ENCODE assay signal across 8 cellular contexts in the genomic region with DNA sequence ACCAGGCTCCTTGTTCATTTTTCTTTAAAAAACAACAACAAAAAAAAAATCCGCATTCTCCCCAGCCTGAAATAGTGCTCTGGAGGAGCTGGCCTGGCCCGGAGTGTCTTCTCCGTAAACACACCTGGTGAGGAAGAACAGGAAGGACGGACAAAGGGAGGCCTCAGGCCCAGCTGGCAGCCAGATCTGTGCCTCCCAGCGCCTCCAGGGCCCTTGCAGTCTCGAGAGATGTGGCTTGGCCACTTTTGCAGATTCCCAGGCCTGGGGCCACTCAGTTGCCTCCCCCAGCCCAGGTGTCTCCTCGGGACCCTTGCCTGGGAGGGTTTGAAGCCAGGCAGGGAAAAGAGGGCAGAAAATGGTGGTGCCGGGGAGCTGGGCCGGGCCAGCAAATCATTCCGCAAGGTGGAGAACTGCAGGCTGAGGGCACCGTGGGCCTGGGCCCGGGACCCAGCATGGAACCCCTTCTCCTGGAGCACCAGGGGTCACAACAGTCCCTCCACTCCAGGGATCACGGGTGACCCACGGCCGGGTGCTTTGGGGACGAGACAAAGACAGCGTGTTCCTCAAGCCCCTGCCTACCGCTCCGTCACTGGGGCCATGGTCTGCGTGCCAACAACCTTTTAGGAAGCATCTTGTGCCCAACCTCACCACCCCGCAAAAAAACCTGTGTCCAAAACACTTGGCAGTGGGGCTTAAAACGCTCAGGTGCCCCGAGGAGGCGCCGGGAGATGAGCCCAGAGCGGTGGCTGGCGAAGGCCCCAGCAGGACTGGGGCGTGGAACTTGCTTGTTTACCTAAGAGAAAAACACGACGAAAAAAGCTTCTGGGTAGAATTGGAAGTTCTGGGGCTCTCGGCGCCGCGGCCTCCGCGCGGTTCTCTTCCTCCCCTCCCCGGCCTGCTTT.
A peak's percentile ranks its signal among the peaks of the same experiment; 100 is the strongest.
DNase-seq lines count a peak whose midpoint lies in the region; ATAC-seq and TF ChIP-seq lines count a peak whose summit lies in the region.

No MANE protein-coding gene starts in this region.

- no peaks in the 10 kb centered on the region for H3K36me3 Mint-ChIP-seq in activated naive CD8-positive, alpha-beta T cell treated with anti-CD3 and anti-CD28 coated beads, Interleukin-2, amount 10 ng/mL, durations not matched to agents 7 days and 5 days

- peak overlapping the region; percentile 95 for H2AFZ ChIP-seq in IMR-90 (replicated peaks; ENCODE audit: low read length, poor library complexity)

- peak overlapping the region; percentile 99 for H2AK9ac ChIP-seq in IMR-90 (replicated peaks; ENCODE audit: low read depth, low read length, poor library complexity)

- peak overlapping the region; percentile 98 for H4K5ac ChIP-seq in IMR-90 (ENCODE audit: low read depth, low read length)

- peak overlapping the region; percentile 99 for H3K14ac ChIP-seq in IMR-90 (replicated peaks; ENCODE audit: low read depth, low read length)

- peak overlapping the region; percentile 60 for H3K4me3 ChIP-seq in AG04449 (ENCODE audit: low read depth, low read length)
- H3K4me3 ChIP-seq in IMR-90 (ENCODE audit: insufficient read depth, low read depth, low read length): peak overlapping the region; percentile 53
- H3K4me3 ChIP-seq in left ventricle myocardium inferior: peak overlapping the region; percentile 70
- H3K4me3 ChIP-seq in psoas muscle: peak overlapping the region; percentile 82

- POLR2A ChIA-PET in AG04449 (lab: Yijun Ruan, JAX) (interaction anchor here (1.1 to 1.2 kb wide), 2 partner anchors 9 to 26 kb away, joined by 3 read pairs; no protein-coding TSS in a partner anchor), IMR-90 (lab: Charles Lee; ENCODE audit: unreplicated experiment) (no interaction called here)
- POLR2A ChIA-PET in activated naive CD8-positive, alpha-beta T cell treated with anti-CD3 and anti-CD28 coated beads, Interleukin-2, amount 10 ng/mL, durations not matched to agents 7 days and 5 days (lab: Charles Lee): interaction anchor here (0.7 to 2.0 kb wide), 5 partner anchors 8 to 30 kb away, joined by 3 to 17 read pairs (median 10); no protein-coding TSS in a partner anchor

- peak overlapping the region; percentile 15 for H2BK5ac ChIP-seq in IMR-90 (ENCODE audit: low read depth, low read length, poor library complexity, severe bottlenecking)

- no TSS peak for BruUV-seq in IMR-90 (replicated peaks; lab: Mats Ljungman, UMichigan)

- ATAC-seq in IMR-90 (ENCODE audit: low read depth) (peak; percentile 66), psoas muscle (peak; percentile 22 to 52 (median 30))
- peak; percentile 48 for ATAC-seq in activated naive CD8-positive, alpha-beta T cell treated with anti-CD3 and anti-CD28 coated beads, Interleukin-2, amount 10 ng/mL, durations not matched to agents 7 days and 5 days (ENCODE audit: low read depth)

- peak overlapping the region; percentile 98 for H4K8ac ChIP-seq in IMR-90 (ENCODE audit: low read depth in 2 of 2, low read length in 2 of 2)

- peaks cover 5% of the 10 kb centered on the region for H3K4me1 Mint-ChIP-seq in activated naive CD8-positive, alpha-beta T cell treated with anti-CD3 and anti-CD28 coated beads, Interleukin-2, amount 10 ng/mL, durations not matched to agents 7 days and 5 days

- H2BK20ac ChIP-seq in IMR-90 (ENCODE audit: low read depth, low read length): no peak overlapping the region

- peaks cover 22 to 42% of the 10 kb centered on the region in 2 experiments for H3K79me1 ChIP-seq in IMR-90 (ENCODE audit: low read depth in 1 of 2, low read length in 2 of 2)

- peak overlapping the region; percentile 96 for H3K23ac ChIP-seq in IMR-90 (ENCODE audit: low read depth, low read length)

- no peak for TF ChIP-seq CTCF in AG04449 (IDR thresholded peaks at IDR 0.05; ENCODE audit: insufficient read depth, low read length, missing control alignments)
- no peak for TF ChIP-seq CTCF in IMR-90 (conservative IDR thresholded peaks at IDR 0.05; ENCODE audit: low read depth, low read length)
- no peak for TF ChIP-seq CTCF in left ventricle myocardium inferior (IDR thresholded peaks at IDR 0.05; ENCODE audit: borderline replicate concordance)
- TF ChIP-seq CTCF in psoas muscle (IDR thresholded peaks at IDR 0.05): no peak

- H3K9me3 ChIP-seq in IMR-90 (ENCODE audit: control insufficient read depth, insufficient read depth, low read length): no peaks in the 10 kb centered on the region
- H3K9me3 ChIP-seq in left ventricle myocardium inferior (replicated peaks): no peaks in the 10 kb centered on the region
- no peaks in the 10 kb centered on the region for H3K9me3 ChIP-seq in psoas muscle

- peak overlapping the region; percentile 73; the same call in 1 of the 2 replicates for H3K56ac ChIP-seq in IMR-90 (ENCODE audit: extremely low read depth, insufficient read depth, low read length)

- peaks cover 6% of the 10 kb centered on the region; the same call in 1 of the 2 replicates for H3K9me1 ChIP-seq in IMR-90 (ENCODE audit: insufficient read depth, low read length)

- no peaks in the 10 kb centered on the region for H3K9me3 Mint-ChIP-seq in activated naive CD8-positive, alpha-beta T cell treated with anti-CD3 and anti-CD28 coated beads, Interleukin-2, amount 10 ng/mL, durations not matched to agents 7 days and 5 days

- H3K27ac ChIP-seq in IMR-90 (ENCODE audit: insufficient read depth, low read length) (peak overlapping the region; percentile 70), left ventricle myocardium inferior (replicated peaks) (peak overlapping the region; percentile 100), psoas muscle (peak overlapping the region; percentile 99)

- H3K27me3 ChIP-seq in IMR-90 (ENCODE audit: control insufficient read depth, insufficient read depth, low read length) (no peaks in the 10 kb centered on the region), left ventricle myocardium inferior (ENCODE audit: low read depth) (no peaks in the 10 kb centered on the region), psoas muscle (ENCODE audit: insufficient read depth in 3 of 3, low read length in 2 of 3) (no peaks in the 10 kb centered on the region)

- H2BK120ac ChIP-seq in IMR-90 (ENCODE audit: low read depth, low read length): peak overlapping the region; percentile 90

- H2AK5ac ChIP-seq in IMR-90 (ENCODE audit: low read depth, low read length): peak overlapping the region; percentile 92; the same call in 1 of the 2 replicates

- H3K9ac ChIP-seq in IMR-90 (ENCODE audit: low read depth, low read length): peak overlapping the region; percentile 85

- CTCF ChIA-PET in AG04449 (lab: Yijun Ruan, JAX): interaction anchor here (0.9 to 1.9 kb wide), 5 partner anchors 9 to 50 kb away, joined by 3 to 8 read pairs (median 5); no protein-coding TSS in a partner anchor
- CTCF ChIA-PET in IMR-90 (lab: Yijun Ruan, JAX): interaction anchor here (0.6 kb wide), 1 partner anchor 29 kb away, joined by 5 read pairs; no protein-coding TSS in a partner anchor

- peak overlapping the region; percentile 97 for H3K4me2 ChIP-seq in IMR-90 (ENCODE audit: low read depth, low read length)

- H4K91ac ChIP-seq in IMR-90 (ENCODE audit: insufficient read depth, low read depth, low read length): peak overlapping the region; percentile 91

- H3K4ac ChIP-seq in IMR-90 (ENCODE audit: low read depth, low read length): peak overlapping the region; percentile 98

- no peak for TF ChIP-seq POLR2A in IMR-90 (IDR thresholded peaks at IDR 0.05; ENCODE audit: low read depth, low read length)

- 0 out of 3 replicates have a peak overlapping the region, but pooled peaks have one; percentile 43 for H2BK15ac ChIP-seq in IMR-90 (ENCODE audit: low read depth, low read length)

- H3K18ac ChIP-seq in IMR-90 (ENCODE audit: low read depth, low read length): peak overlapping the region; percentile 70; the same call in 1 of the 2 replicates

- in situ Hi-C loops in IMR-90 (cut with MboI; ENCODE audit: low sequenced_read_pairs): no loop called here

- H3K27me3 Mint-ChIP-seq in activated naive CD8-positive, alpha-beta T cell treated with anti-CD3 and anti-CD28 coated beads, Interleukin-2, amount 10 ng/mL, durations not matched to agents 7 days and 5 days: peaks cover 2% of the 10 kb centered on the region

- TF ChIP-seq RAD21 in IMR-90 (IDR thresholded peaks at IDR 0.05; ENCODE audit: low read length): no peak

- H3K36me3 ChIP-seq in IMR-90 (ENCODE audit: control insufficient read depth, insufficient read depth, low read length): no peaks in the 10 kb centered on the region; the same call in 1 of the 2 replicates
- no peaks in the 10 kb centered on the region for H3K36me3 ChIP-seq in left ventricle myocardium inferior
- H3K36me3 ChIP-seq in psoas muscle (ENCODE audit: insufficient read depth in 1 of 2, low read depth in 1 of 2): no peaks in the 10 kb centered on the region

- dilution Hi-C loops in IMR-90 (cut with HindIII; ENCODE audit: low sequenced_read_pairs, unreplicated experiment): no loop called here

- H3K27ac Mint-ChIP-seq in activated naive CD8-positive, alpha-beta T cell treated with anti-CD3 and anti-CD28 coated beads, Interleukin-2, amount 10 ng/mL, durations not matched to agents 7 days and 5 days: peak overlapping the region; percentile 85

- 23% methylated on average over 18 of the region's 38 CpGs; no CpG with 5 or more reads in 1 of the 2 experiments for WGBS in IMR-90 (ENCODE audit: extremely low coverage in 2 of 2, insufficient read length in 1 of 2), 2 experiments
- 2 to 9% (median 3%) methylated on average over 28 to 38 of the region's 38 CpGs for WGBS in psoas muscle, 3 donors

- intact Hi-C loops in IMR-90 (cut with micrococcal nuclease): no loop called here
- intact Hi-C loops in left ventricle myocardium inferior (cut with micrococcal nuclease): no loop called here
- intact Hi-C loops in psoas muscle (cut with DNase I): no loop called here

- no peak for DNase-seq in AG04449 (ENCODE audit: low read depth, low spot score)
- DNase-seq in IMR-90: no peak
- no peak for DNase-seq in activated naive CD8-positive, alpha-beta T cell treated with anti-CD3 and anti-CD28 coated beads, Interleukin-2, amount 10 ng/mL, durations not matched to agents 7 days and 5 days
- DNase-seq in left ventricle myocardium inferior: peak; percentile 41
- peak in 1 of 2 donors; percentile 79 for DNase-seq in psoas muscle
- no peak for DNase-seq in activated effector memory CD4-positive, alpha-beta T cell treated with anti-CD3 and anti-CD28 coated beads, Interleukin-2, amount 50 U/mL, for 16 hours
- DNase-seq in NCI-H82 (lab: John Stamatoyannopoulos, UW): no peak
- DNase-seq in NAMALWA (ENCODE audit: low spot score): no peak

- H3K4me3 Mint-ChIP-seq in activated naive CD8-positive, alpha-beta T cell treated with anti-CD3 and anti-CD28 coated beads, Interleukin-2, amount 10 ng/mL, durations not matched to agents 7 days and 5 days: peak overlapping the region; percentile 86

- H4K20me1 ChIP-seq in IMR-90 (ENCODE audit: insufficient read depth, low read length): no peaks in the 10 kb centered on the region

- H3K4me1 ChIP-seq in IMR-90 (ENCODE audit: control insufficient read depth, insufficient read depth, low read length): peaks cover 20% of the 10 kb centered on the region
- H3K4me1 ChIP-seq in left ventricle myocardium inferior: peaks cover 80% of the 10 kb centered on the region
- peaks cover 73% of the 10 kb centered on the region for H3K4me1 ChIP-seq in psoas muscle

TF ChIP-seq in IMR-90, 13 proteins besides CTCF, POLR2A, EP300 and RAD21:
- TF ChIP-seq MAFK (IDR thresholded peaks at IDR 0.05; ENCODE audit: low read depth, low read length) (no peak), SMC3 (IDR thresholded peaks at IDR 0.05; ENCODE audit: low read depth, low read length) (no peak), FOS (IDR thresholded peaks at IDR 0.05; ENCODE audit: low read depth, low read length) (no peak)
